In genomic region chr1:91591175-91591968, GRCh38 we compare ENCODE assay signal across 11 cellular contexts.
DNase-seq lines count a peak whose midpoint lies in the region; TF ChIP-seq lines count a peak whose summit lies in the region.
"Had no signal": no experiment of that assay in that cellular context is flagged by ENCODE, and none has a peak within 500 bp of the region (broad histone marks: within the 10 kb centered on the region; RNA-seq: fewer than 3 reads in every experiment).

No MANE protein-coding gene starts in this region.

- TF ChIP-seq CTCF in choroid plexus epithelial cell (conservative IDR thresholded peaks at IDR 0.05; ENCODE audit: low read depth, low read length) (no peak), progenitor cell of endocrine pancreas (IDR thresholded peaks at IDR 0.05; ENCODE audit: unreplicated experiment) (no peak)

- H3K36me3 Mint-ChIP-seq in progenitor cell of endocrine pancreas (ENCODE audit: insufficient read depth): no peaks in the 10 kb centered on the region

- H3K27ac Mint-ChIP-seq in progenitor cell of endocrine pancreas: peak overlapping the region; percentile 20

- H3K4me3 ChIP-seq in choroid plexus epithelial cell (ENCODE audit: low read depth, low read length): no peak overlapping the region
- H3K4me3 ChIP-seq: mucosa of descending colon had no signal

- no peaks in the 10 kb centered on the region for H3K27me3 Mint-ChIP-seq in progenitor cell of endocrine pancreas

- peak; percentile 34 for DNase-seq in activated CD4-positive, alpha-beta T cell treated with anti-CD3 and anti-CD28 coated beads for 48 hours
- DNase-seq in activated CD4-positive, alpha-beta T cell treated with anti-CD3 and anti-CD28 coated beads for 1 hour: no peak
- DNase-seq in OCI-M1 (lab: John Stamatoyannopoulos, UW): peak; percentile 74
- DNase-seq in choroid plexus epithelial cell (ENCODE audit: low read depth): peak; percentile 29
- no peak for DNase-seq in progenitor cell of endocrine pancreas (ENCODE audit: low spot score, unreplicated experiment)
- DNase-seq in DMS 273 treated with DMSO at 0.1 percent for 48 hours (lab: John Stamatoyannopoulos, UW): no peak
- DNase-seq in inferior parietal cortex (ENCODE audit: extremely low spot score): no peak
- no peak for DNase-seq in dermis blood vessel endothelial cell
- DNase-seq: mucosa of descending colon, NCI-H1092, SHP77 treated with DMSO at 0.1 percent for 48 hours had no signal

- H3K4me1 Mint-ChIP-seq in progenitor cell of endocrine pancreas (ENCODE audit: low read depth): peaks cover 9% of the 10 kb centered on the region

- no peak overlapping the region for H3K4me3 Mint-ChIP-seq in progenitor cell of endocrine pancreas (ENCODE audit: low read depth)

- H3K9me3 Mint-ChIP-seq in progenitor cell of endocrine pancreas (ENCODE audit: low read depth): no peaks in the 10 kb centered on the region

Comparison
In these comparisons a context has a peak if more than half of its experiments do, and no peak if none do; other contexts are left out.
1. DNase-seq: peak in activated CD4-positive, alpha-beta T cell treated with anti-CD3 and anti-CD28 coated beads for 48 hours (single experiment), OCI-M1 (single experiment) and choroid plexus epithelial cell (single experiment); none in activated CD4-positive, alpha-beta T cell treated with anti-CD3 and anti-CD28 coated beads for 1 hour (single experiment), progenitor cell of endocrine pancreas (single experiment), DMS 273 treated with DMSO at 0.1 percent for 48 hours (single experiment), inferior parietal cortex (single experiment) and dermis blood vessel endothelial cell (single experiment).